In genomic region chr11:126816655-126817054, GRCh38 we compare ENCODE assay signal across 14 cellular contexts.
DNase-seq lines count a peak whose midpoint lies in the region; ATAC-seq, FAIRE-seq and TF ChIP-seq lines count a peak whose summit lies in the region.
"Had no signal": no experiment of that assay in that cellular context is flagged by ENCODE, and none has a peak within 500 bp of the region (broad histone marks: within the 10 kb centered on the region; RNA-seq: fewer than 3 reads in every experiment).

No MANE protein-coding gene starts in this region.

- intact Hi-C loops in CD4-positive, alpha-beta T cell (cut with DNase I, micrococcal nuclease), result no loop called here

- 0 out of 3 replicates have a peak overlapping the region, but pooled peaks have one; percentile 5 for H3K4me2 ChIP-seq in A549

- H3K4me3 ChIP-seq in A549, result no peak overlapping the region
- H3K4me3 ChIP-seq: GM12878, psoas muscle, transverse colon had no signal

- H3K4me3 Mint-ChIP-seq in CD4-positive, alpha-beta T cell, result no peak overlapping the region
- H3K4me3 Mint-ChIP-seq in activated CD4-positive, alpha-beta T cell treated with anti-CD3 and anti-CD28 coated beads, Interleukin-2, amount 10 ng/mL, durations not matched to agents 7 days and 5 days, result no peak overlapping the region

- peaks cover 9% of the 10 kb centered on the region; the same call in 1 of the 3 replicates for H3K4me1 ChIP-seq in A549
- H3K4me1 ChIP-seq: psoas muscle, transverse colon had no signal

- TF ChIP-seq EP300 in A549 (IDR thresholded peaks at IDR 0.05), result no peak

- no peaks in the 10 kb centered on the region for H3K9me3 ChIP-seq in A549
- H3K9me3 ChIP-seq in CD4-positive, alpha-beta T cell (ENCODE audit: control insufficient read depth, low read length), result no peaks in the 10 kb centered on the region
- H3K9me3 ChIP-seq: psoas muscle, transverse colon had no signal

- CTCF ChIA-PET in A549 (lab: Yijun Ruan, JAX) (no interaction called here), GM10248 (lab: Yijun Ruan, JAX) (interaction anchor here (1.3 kb wide), 1 partner anchor 11 kb away, joined by 3 read pairs; no protein-coding TSS in a partner anchor)
- CTCF ChIA-PET in CD4-positive, alpha-beta T cell (lab: Charles Lee), result no interaction called here
- CTCF ChIA-PET in activated CD4-positive, alpha-beta T cell treated with anti-CD3 and anti-CD28 coated beads, Interleukin-2, amount 10 ng/mL, durations not matched to agents 7 days and 5 days (lab: Charles Lee), result no interaction called here

- H3K27me3 ChIP-seq in CD4-positive, alpha-beta T cell (ENCODE audit: control insufficient read depth, insufficient read depth, low read length), result no peaks in the 10 kb centered on the region
- H3K27me3 ChIP-seq: transverse colon had no signal

- ATAC-seq in A549, result no peak
- no peak for ATAC-seq in CD4-positive, alpha-beta T cell (ENCODE audit: poor library complexity)
- ATAC-seq: GM12878, psoas muscle had no signal

- TF ChIP-seq RAD21 in A549 (conservative IDR thresholded peaks at IDR 0.05 in 1 of 2, IDR thresholded peaks at IDR 0.05 in 1 of 2), result no peak

- no peaks in the 10 kb centered on the region for H3K36me3 Mint-ChIP-seq in CD4-positive, alpha-beta T cell (ENCODE audit: low read depth)
- no peaks in the 10 kb centered on the region for H3K36me3 Mint-ChIP-seq in activated CD4-positive, alpha-beta T cell treated with anti-CD3 and anti-CD28 coated beads, Interleukin-2, amount 10 ng/mL, durations not matched to agents 7 days and 5 days (ENCODE audit: low read depth)

- no peak for TF ChIP-seq POLR2A in A549 (IDR thresholded peaks at IDR 0.05; ENCODE audit: low read length)

- H3K27ac ChIP-seq in A549, result peak overlapping the region in 1 of 2 experiments; percentile 34; a peak in 1 of 6 replicates
- no peak overlapping the region for H3K27ac ChIP-seq in CD4-positive, alpha-beta T cell (ENCODE audit: low read depth, low read length)
- H3K27ac ChIP-seq: psoas muscle, transverse colon had no signal

- DNase-seq in A549 (ENCODE audit: low read depth in 1 of 2, low spot score in 1 of 2) (no peak), H4 (ENCODE audit: low spot score) (peak; percentile 28), NCI-H2081 treated with DMSO at 0.1 percent for 48 hours (lab: John Stamatoyannopoulos, UW) (peak; percentile 43), astrocyte of the hippocampus (ENCODE audit: low read depth, low spot score) (peak; percentile 46), GM10248 (ENCODE audit: extremely low spot score) (no peak), glomerular visceral epithelial cell (ENCODE audit: extremely low spot score) (no peak)
- no peak for DNase-seq in CD4-positive, alpha-beta T cell
- DNase-seq in activated CD4-positive, alpha-beta T cell treated with anti-CD3 and anti-CD28 coated beads, Interleukin-2, amount 10 ng/mL, durations not matched to agents 7 days and 5 days, result no peak
- DNase-seq: DMS53, midbrain, psoas muscle, transverse colon had no signal

- no peak for FAIRE-seq in A549 (lab: Jason Lieb, UNC)
- FAIRE-seq: endometrium, GM12878 had no signal

- 36% methylated on average over 5 of the region's 6 CpGs for WGBS in A549 (ENCODE audit: missing lambda C conversion rate)

- H3K27me3 Mint-ChIP-seq in CD4-positive, alpha-beta T cell, result peaks cover 20% of the 10 kb centered on the region
- no peaks in the 10 kb centered on the region for H3K27me3 Mint-ChIP-seq in activated CD4-positive, alpha-beta T cell treated with anti-CD3 and anti-CD28 coated beads, Interleukin-2, amount 10 ng/mL, durations not matched to agents 7 days and 5 days

- no peak for TF ChIP-seq CTCF in A549 (IDR thresholded peaks at IDR 0.05)
- TF ChIP-seq CTCF in CD4-positive, alpha-beta T cell (IDR thresholded peaks at IDR 0.05), result no peak
- no peak for TF ChIP-seq CTCF in GM10248 (IDR thresholded peaks at IDR 0.05; ENCODE audit: control extremely low read depth, extremely low read depth, low read depth, missing control alignments)

- H3K27ac Mint-ChIP-seq in CD4-positive, alpha-beta T cell, result no peak overlapping the region
- no peak overlapping the region for H3K27ac Mint-ChIP-seq in activated CD4-positive, alpha-beta T cell treated with anti-CD3 and anti-CD28 coated beads, Interleukin-2, amount 10 ng/mL, durations not matched to agents 7 days and 5 days

- no peaks in the 10 kb centered on the region for H3K4me1 Mint-ChIP-seq in CD4-positive, alpha-beta T cell (ENCODE audit: low read depth)
- H3K4me1 Mint-ChIP-seq in activated CD4-positive, alpha-beta T cell treated with anti-CD3 and anti-CD28 coated beads, Interleukin-2, amount 10 ng/mL, durations not matched to agents 7 days and 5 days, result no peaks in the 10 kb centered on the region

- POLR2A ChIA-PET in A549 (lab: Yijun Ruan, JAX) (no interaction called here), GM10248 (lab: Yijun Ruan, JAX) (no interaction called here)
- POLR2A ChIA-PET in CD4-positive, alpha-beta T cell (lab: Charles Lee), result no interaction called here
- POLR2A ChIA-PET in activated CD4-positive, alpha-beta T cell treated with anti-CD3 and anti-CD28 coated beads, Interleukin-2, amount 10 ng/mL, durations not matched to agents 7 days and 5 days (lab: Charles Lee), result no interaction called here

- peaks cover 2% of the 10 kb centered on the region for H3K9me3 Mint-ChIP-seq in CD4-positive, alpha-beta T cell
- no peaks in the 10 kb centered on the region for H3K9me3 Mint-ChIP-seq in activated CD4-positive, alpha-beta T cell treated with anti-CD3 and anti-CD28 coated beads, Interleukin-2, amount 10 ng/mL, durations not matched to agents 7 days and 5 days

TF ChIP-seq in A549, 52 proteins besides CTCF, POLR2A, EP300 and RAD21:
- TF ChIP-seq ZNF302 (CRISPR knock-in tag; IDR thresholded peaks at IDR 0.05) (no peak), ELK1 (IDR thresholded peaks at IDR 0.05; ENCODE audit: low read depth, low read length) (no peak), BCL3 (IDR thresholded peaks at IDR 0.05) (no peak), TFCP2L1 (CRISPR knock-in tag; IDR thresholded peaks at IDR 0.05) (no peak), HDAC2 (IDR thresholded peaks at IDR 0.05) (no peak), NPAS2 (CRISPR knock-in tag; IDR thresholded peaks at IDR 0.05; ENCODE audit: borderline replicate concordance) (no peak), NR3C1 (IDR thresholded peaks at IDR 0.05) (no peak), MAZ (IDR thresholded peaks at IDR 0.05; ENCODE audit: borderline replicate concordance, low read depth, low read length) (no peak), HOXA7 (CRISPR knock-in tag; IDR thresholded peaks at IDR 0.05) (no peak), NFE2L2 (conservative IDR thresholded peaks at IDR 0.05; ENCODE audit: low read length) (no peak), MAX (IDR thresholded peaks at IDR 0.05) (no peak), BHLHE40 (IDR thresholded peaks at IDR 0.05; ENCODE audit: low read depth, low read length) (no peak), FOSL2 (IDR thresholded peaks at IDR 0.05) (no peak), FOSL2 (CRISPR knock-in tag; IDR thresholded peaks at IDR 0.05) (no peak), CBX2 (IDR thresholded peaks at IDR 0.05; ENCODE audit: borderline replicate concordance, low read depth) (no peak)

Comparison
In these comparisons a context has a peak if more than half of its experiments do, and no peak if none do; other contexts are left out.
1. DNase-seq: peak in H4 (single experiment), NCI-H2081 treated with DMSO at 0.1 percent for 48 hours (single experiment) and astrocyte of the hippocampus (single experiment); none in A549 (0 of 2), CD4-positive, alpha-beta T cell (0 of 10), GM10248 (single experiment), activated CD4-positive, alpha-beta T cell treated with anti-CD3 and anti-CD28 coated beads, Interleukin-2, amount 10 ng/mL, durations not matched to agents 7 days and 5 days (single experiment) and glomerular visceral epithelial cell (single experiment).